ENCODE assay signal across 19 cellular contexts in genomic region chrX:20740443-20740842, GRCh38.
"Had no signal": no experiment of that assay in that cellular context is flagged by ENCODE, and none has a peak within 500 bp of the region (broad histone marks: within the 10 kb centered on the region; RNA-seq: fewer than 3 reads in every experiment).

No MANE protein-coding gene starts in this region.

- H3K27me3 ChIP-seq: hepatocyte had no signal

- H3K4me1 Mint-ChIP-seq: central memory CD8-positive, alpha-beta T cell; nephron progenitor cell had no signal

- H3K4me3 ChIP-seq: coronary artery, hepatocyte, lung had no signal

- H3K79me2 ChIP-seq: hepatocyte had no signal

- FAIRE-seq: keratinocyte had no signal

- H3K27ac Mint-ChIP-seq: activated T-cell treated with anti-CD3 and anti-CD28 coated beads, Interleukin-2, amount 50 U/mL, for 72 hours; nephron progenitor cell; progenitor cell of endocrine pancreas had no signal

- H3K4me2 ChIP-seq: hepatocyte had no signal

- H2AFZ ChIP-seq: hepatocyte had no signal

- H3K27me3 Mint-ChIP-seq: progenitor cell of endocrine pancreas had no signal

- H3K27ac ChIP-seq: coronary artery, hepatocyte had no signal

- ATAC-seq: activated CD4-positive, CD25-positive, alpha-beta regulatory T cell treated with anti-CD3 and anti-CD28 coated beads, Interleukin-2, amount 50 U/mL, for 24 hours; activated T-cell treated with anti-CD3 and anti-CD28 coated beads, Interleukin-2, amount 50 U/mL, for 72 hours had no signal

- H3K4me3 Mint-ChIP-seq: activated T-cell treated with anti-CD3 and anti-CD28 coated beads, Interleukin-2, amount 50 U/mL, for 72 hours; central memory CD8-positive, alpha-beta T cell; nephron progenitor cell had no signal

- H3K9me3 Mint-ChIP-seq: activated T-cell treated with anti-CD3 and anti-CD28 coated beads, Interleukin-2, amount 50 U/mL, for 72 hours; nephron progenitor cell had no signal

- DNase-seq: activated effector memory CD4-positive, alpha-beta T cell treated with anti-CD3 and anti-CD28 coated beads, Interleukin-2, amount 50 U/mL, for 16 hours; activated naive CD4-positive, alpha-beta T cell treated with anti-CD3 and anti-CD28 coated beads, Interleukin-2, amount 50 U/mL, for 16 hours; activated T-cell treated with anti-CD3 and anti-CD28 coated beads, Interleukin-2, amount 50 U/mL, for 72 hours; aorta; effector CD4-positive, alpha-beta T cell; foreskin fibroblast; nephron progenitor cell; stimulated activated CD4-positive, alpha-beta T cell treated with anti-CD3 and anti-CD28 coated beads, Interleukin-12 subunit alpha, Interleukin-12 subunit beta, amount 100 ng/mL, for 4 hours; stimulated activated CD4-positive, alpha-beta T cell treated with anti-CD3 and anti-CD28 coated beads, Interleukin-1b, Interleukin-23, amount 100 ng/mL, for 48 hours; stimulated activated CD8-positive, alpha-beta memory T cell treated with anti-CD3 and anti-CD28 coated beads, Interleukin-4, amount 100 ng/mL, for 48 hours; stimulated activated naive CD4-positive, alpha-beta T cell; T1000 had no signal
